ENCODE assay signal across 18 cellular contexts in the genomic region with DNA sequence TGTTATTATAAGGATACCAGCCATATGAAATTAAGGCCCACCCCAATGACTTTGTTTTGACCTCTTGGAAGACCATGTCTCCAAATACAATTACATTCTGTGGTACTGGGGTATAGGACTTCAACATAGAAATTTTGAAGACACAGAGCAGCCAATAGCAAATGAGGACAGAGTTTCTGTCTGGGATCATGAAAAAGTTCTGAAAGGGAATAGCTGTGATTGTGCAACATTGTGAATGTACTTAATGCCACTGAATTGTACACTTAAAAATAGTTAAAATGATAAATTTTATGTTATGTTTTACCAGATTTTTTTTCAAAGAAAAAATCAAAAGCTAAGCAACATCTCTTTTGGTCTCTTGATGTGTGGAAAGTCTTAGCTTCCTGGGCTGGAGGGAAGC. TPM values are rescaled to one million over a fixed set of nuclear protein-coding genes. Genes with fewer than 3 reads are reported as not detected.
DNase-seq lines count a peak whose midpoint lies in the region; ATAC-seq and TF ChIP-seq lines count a peak whose summit lies in the region.
"Had no signal": no experiment of that assay in that cellular context is flagged by ENCODE, and none has a peak within 500 bp of the region (broad histone marks: within the 10 kb centered on the region; RNA-seq: fewer than 3 reads in every experiment).

No MANE protein-coding gene starts in this region.

- H3K9ac ChIP-seq in mammary epithelial cell (ENCODE audit: insufficient read depth, low read length): no peak overlapping the region

- peak; percentile 19 for ATAC-seq in sciatic nerve
- ATAC-seq in HG02759 (IDR thresholded peaks at IDR 0.05; ENCODE audit: unreplicated experiment): no peak
- ATAC-seq in HG03342 (IDR thresholded peaks at IDR 0.05; ENCODE audit: unreplicated experiment): no peak

- no peaks in the 10 kb centered on the region for H4K20me1 ChIP-seq in mammary epithelial cell (ENCODE audit: insufficient read depth, low read length)

- H3K27ac ChIP-seq in mammary epithelial cell (ENCODE audit: insufficient read depth, low read depth, low read length) (no peak overlapping the region), breast epithelium (no peak overlapping the region)
- H3K27ac ChIP-seq: 22Rv1, SJCRH30 had no signal

- in situ Hi-C loops in mammary epithelial cell (cut with MboI; ENCODE audit: low sequenced_read_pairs in 2 of 2): no loop called here

- BruUV-seq in mammary epithelial cell (replicated peaks; lab: Mats Ljungman, UMichigan): no TSS peak

- H3K4me3 ChIP-seq in mammary epithelial cell (replicated peaks in 1 of 3; ENCODE audit: insufficient read depth in 1 of 3, low read depth in 2 of 3, low read length in 3 of 3): no peak overlapping the region
- no peak overlapping the region for H3K4me3 ChIP-seq in breast epithelium
- no peak overlapping the region for H3K4me3 ChIP-seq in cardiac fibroblast (replicated peaks in 1 of 2; ENCODE audit: low read depth in 2 of 2, low read length in 2 of 2)
- no peak overlapping the region for H3K4me3 ChIP-seq in fibroblast of pulmonary artery (replicated peaks; ENCODE audit: low read depth, low read length)
- H3K4me3 ChIP-seq: HAP-1, SJCRH30 had no signal

- DNase-seq in mammary epithelial cell: no peak
- no peak for DNase-seq in breast epithelium (ENCODE audit: low spot score in 2 of 2)
- peak; percentile 20 to 42 for DNase-seq in cardiac fibroblast (ENCODE audit: low read depth in 2 of 2)
- DNase-seq in fibroblast of pulmonary artery (ENCODE audit: low read depth): peak; percentile 20
- DNase-seq in sciatic nerve (ENCODE audit: low spot score): no peak
- DNase-seq in NCI-H82 treated with DMSO at 0.1 percent for 48 hours (lab: John Stamatoyannopoulos, UW; ENCODE audit: unreplicated experiment): no peak
- DNase-seq: DMS79 treated with DMSO at 0.1 percent for 48 hours, KBM-7, NCI-H1105 treated with DMSO at 0.1 percent for 48 hours, NCI-H1694, NCI-H2081 treated with DMSO at 0.1 percent for 48 hours, NCI-H446 treated with DMSO at 0.1 percent for 48 hours, NCI-H69, SJCRH30 had no signal

- H3K4me1 ChIP-seq in mammary epithelial cell (ENCODE audit: insufficient read depth, low read length): peaks cover 24% of the 10 kb centered on the region
- no peaks in the 10 kb centered on the region for H3K4me1 ChIP-seq in breast epithelium
- H3K4me1 ChIP-seq: HAP-1, SJCRH30 had no signal

- intact Hi-C loops in mammary epithelial cell (cut with micrococcal nuclease) (no loop called here), breast epithelium (cut with DNase I; ENCODE audit: low total_unique reads) (no loop called here), sciatic nerve (cut with DNase I) (no loop called here)

- no peaks in the 10 kb centered on the region for H3K36me3 ChIP-seq in mammary epithelial cell (ENCODE audit: insufficient read depth, low read length)
- H3K36me3 ChIP-seq in breast epithelium: no peaks in the 10 kb centered on the region
- H3K36me3 ChIP-seq: HAP-1, SJCRH30 had no signal

- H3K27me3 ChIP-seq in mammary epithelial cell (ENCODE audit: insufficient read depth, low read length) (no peaks in the 10 kb centered on the region), breast epithelium (no peaks in the 10 kb centered on the region)
- H3K27me3 ChIP-seq: SJCRH30 had no signal

- no peak for TF ChIP-seq POLR2A in breast epithelium (IDR thresholded peaks at IDR 0.05)

- no peaks in the 10 kb centered on the region for H3K79me2 ChIP-seq in mammary epithelial cell (ENCODE audit: insufficient read depth, low read length)

- no peaks in the 10 kb centered on the region for H3K9me3 ChIP-seq in mammary epithelial cell (replicated peaks; ENCODE audit: insufficient read depth, low read length)
- no peaks in the 10 kb centered on the region for H3K9me3 ChIP-seq in breast epithelium

- dilution Hi-C loops in mammary epithelial cell (cut with HindIII; ENCODE audit: low sequenced_read_pairs): no loop called here

- peak overlapping the region; percentile 53 for H2AFZ ChIP-seq in mammary epithelial cell (ENCODE audit: low read depth, low read length)

- TF ChIP-seq CTCF in mammary epithelial cell (conservative IDR thresholded peaks at IDR 0.05 in 1 of 2, IDR thresholded peaks at IDR 0.05 in 1 of 2; ENCODE audit: extremely low read depth in 1 of 2, insufficient read depth in 1 of 2, low read depth in 1 of 2, low read length in 2 of 2) (no peak), breast epithelium (IDR thresholded peaks at IDR 0.05) (no peak), cardiac fibroblast (IDR thresholded peaks at IDR 0.05; ENCODE audit: low read depth, low read length) (no peak), fibroblast of pulmonary artery (IDR thresholded peaks at IDR 0.05; ENCODE audit: low read length, missing control alignments) (no peak)

- no peak overlapping the region for H3K4me2 ChIP-seq in mammary epithelial cell (ENCODE audit: insufficient read depth, low read depth, low read length)

- CTCF ChIA-PET in mammary epithelial cell (lab: Charles Lee; ENCODE audit: low non-redundant PET): interaction anchor here (0.5 kb wide), 1 partner anchor 550 kb away, joined by 3 read pairs; no protein-coding TSS in a partner anchor

RNA-seq across cellular contexts. Expression of a gene that starts 27.0 kb away (rescaled TPM):
- 10 to 100 TPM; 12.5 to 15.8 TPM for total RNA-seq in mammary epithelial cell
- 5.6 TPM for polyA plus RNA-seq in mammary epithelial cell
- 13.2 TPM for polyA minus RNA-seq in mammary epithelial cell
- total RNA-seq in breast epithelium: 10 to 100 TPM in 1 of 3 donors, 1 to 10 TPM in 2; 4.6 to 10.5 (median 6.2) TPM
- 25.7 TPM for total RNA-seq in sciatic nerve

Comparison
In these comparisons a context has a peak if more than half of its experiments do, and no peak if none do; other contexts are left out.
1. DNase-seq: peak in cardiac fibroblast (2 of 2) and fibroblast of pulmonary artery (single experiment); none in mammary epithelial cell (single experiment), breast epithelium (0 of 2), sciatic nerve (single experiment) and NCI-H82 treated with DMSO at 0.1 percent for 48 hours (single experiment).